20 cellular contexts compared by ENCODE assay signal in the genomic region with DNA sequence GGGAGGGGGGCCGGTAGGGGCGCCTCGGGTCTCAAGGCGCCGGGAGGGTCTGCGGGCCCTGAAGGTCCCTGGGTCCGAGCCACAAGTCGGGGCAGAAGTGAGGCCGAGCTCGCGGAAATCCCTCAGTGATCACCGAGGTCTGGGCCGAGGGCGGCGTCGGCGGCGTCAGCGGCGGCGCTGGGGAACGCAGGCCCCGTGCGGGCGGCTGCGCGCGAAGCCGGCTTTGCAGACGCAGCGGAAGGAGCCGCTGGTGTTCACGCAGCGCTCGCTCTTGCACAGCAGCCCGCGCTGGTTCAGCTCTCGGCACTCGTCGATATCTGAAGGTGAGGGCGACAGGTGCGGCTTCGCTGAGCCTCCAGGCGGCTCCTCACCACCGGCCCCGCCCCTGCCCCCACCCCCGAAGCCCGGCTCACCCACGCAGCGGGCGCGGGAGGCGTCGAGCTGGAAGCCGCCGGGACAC. TPM values are rescaled to one million over a fixed set of nuclear protein-coding genes. Genes with fewer than 3 reads are reported as not detected.
DNase-seq lines count a peak whose midpoint lies in the region; ATAC-seq, FAIRE-seq and TF ChIP-seq lines count a peak whose summit lies in the region.
"Had no signal": no experiment of that assay in that cellular context is flagged by ENCODE, and none has a peak within 500 bp of the region (broad histone marks: within the 10 kb centered on the region; RNA-seq: fewer than 3 reads in every experiment).

No MANE protein-coding gene starts in this region.

- H3K27me3 Mint-ChIP-seq in H9 (ENCODE audit: low read depth) (peaks cover 36% of the 10 kb centered on the region), natural killer cell (ENCODE audit: low read depth in 2 of 2) (no peaks in the 10 kb centered on the region)
- H3K27me3 Mint-ChIP-seq: activated CD8-positive, alpha-beta memory T cell treated with anti-CD3 and anti-CD28 coated beads, Interleukin-2, amount 10 ng/mL, durations not matched to agents 7 days and 5 days; activated naive CD4-positive, alpha-beta T cell treated with anti-CD3 and anti-CD28 coated beads, Interleukin-2, amount 10 ng/mL, durations not matched to agents 7 days and 5 days; CD4-positive, CD25-positive, alpha-beta regulatory T cell; stimulated activated naive B cell treated with anti-CD40 and anti-IgM and Interleukin-4, amounts not matched to agents 10 μg/mL and 1 μg/mL and 100 μg/mL, for 72 hours had no signal

- intact Hi-C loops in GM12878 (cut with micrococcal nuclease; ENCODE audit: unreplicated experiment) (no loop called here), natural killer cell (cut with micrococcal nuclease) (no loop called here)

- no peak overlapping the region for H2BK5ac ChIP-seq in H9 (ENCODE audit: insufficient read length, low read length)

- no peak overlapping the region for H3K18ac ChIP-seq in H9 (ENCODE audit: insufficient read length, low read depth, low read length)

- H4K8ac ChIP-seq in H9 (replicated peaks; ENCODE audit: insufficient read length, low read depth, low read length), result no peak overlapping the region

- H3K36me3 Mint-ChIP-seq in H9 (ENCODE audit: insufficient read depth in 1 of 3, low read depth in 3 of 3) (peaks cover 0 to 29% (median 23%) of the 10 kb centered on the region in 3 experiments), natural killer cell (no peaks in the 10 kb centered on the region)
- H3K36me3 Mint-ChIP-seq: CD4-positive, CD25-positive, alpha-beta regulatory T cell had no signal

- no peak for TF ChIP-seq EP300 in GM12878 (IDR thresholded peaks at IDR 0.05; ENCODE audit: borderline replicate concordance in 1 of 2, control insufficient read depth in 1 of 2, low read depth in 2 of 2, low read length in 2 of 2)

- TF ChIP-seq POLR2A in GM12878 (IDR thresholded peaks at IDR 0.05; ENCODE audit: low read depth, low read length), result 0 out of 2 replicates have a peak, but pooled peaks have one; percentile 29
- no peak for TF ChIP-seq POLR2A in GM12891 (IDR thresholded peaks at IDR 0.05; ENCODE audit: low read depth, low read length)

- H3K9ac ChIP-seq in H9 (ENCODE audit: extremely low read depth, insufficient read length, low read length) (no peak overlapping the region), GM12878 (ENCODE audit: control insufficient read depth, insufficient read depth, low read length) (no peak overlapping the region), smooth muscle cell (ENCODE audit: low read depth) (no peak overlapping the region)
- H3K9ac ChIP-seq: parathyroid adenoma had no signal

- CTCF ChIA-PET in GM12878 (lab: Yijun Ruan, JAX), result no interaction called here

- H3K9me3 ChIP-seq in H9 (ENCODE audit: control insufficient read depth, low read depth, low read length), result no peaks in the 10 kb centered on the region
- H3K9me3 ChIP-seq in GM12878 (replicated peaks; ENCODE audit: control insufficient read depth, insufficient read depth, low read length), result no peaks in the 10 kb centered on the region
- H3K9me3 ChIP-seq in iPS-18c (ENCODE audit: control insufficient read depth, insufficient read depth, low read length), result peaks cover 2% of the 10 kb centered on the region
- no peaks in the 10 kb centered on the region for H3K9me3 ChIP-seq in smooth muscle cell (replicated peaks; ENCODE audit: low read depth)
- H3K9me3 ChIP-seq: HAP-1, heart right ventricle had no signal

- H3T11ph ChIP-seq in H9 (ENCODE audit: low read length), result no peak overlapping the region

- ATAC-seq in GM12878 (no peak), natural killer cell (no peak)
- ATAC-seq: activated CD8-positive, alpha-beta memory T cell treated with anti-CD3 and anti-CD28 coated beads, Interleukin-2, amount 10 ng/mL, durations not matched to agents 7 days and 5 days; SK-N-SH treated with all-trans-retinoic acid at 6 μM for 48 hours had no signal

- no peak overlapping the region for H2BK20ac ChIP-seq in H9 (ENCODE audit: low read depth, low read length, poor library complexity, severe bottlenecking)

- no peak overlapping the region for H3K23ac ChIP-seq in H9 (ENCODE audit: insufficient read length, low read depth, low read length)

- H3K27me3 ChIP-seq in H9 (ENCODE audit: insufficient read depth, low read length) (no peaks in the 10 kb centered on the region), GM12878 (replicated peaks in 1 of 2; ENCODE audit: control insufficient read depth in 2 of 2, insufficient read depth in 2 of 2, low read length in 1 of 2) (no peaks in the 10 kb centered on the region), smooth muscle cell (ENCODE audit: low read depth) (no peaks in the 10 kb centered on the region)
- H3K27me3 ChIP-seq: heart right ventricle had no signal

- RAD21 ChIA-PET in GM12878 (lab: Charles Lee; ENCODE audit: unreplicated experiment), result no interaction called here

- FAIRE-seq in GM12878 (lab: Jason Lieb, UNC) (no peak), GM12891 (lab: Jason Lieb, UNC) (no peak)
- FAIRE-seq: endometrium, GM18507 had no signal

- H3K27ac Mint-ChIP-seq in H9 (no peak overlapping the region), natural killer cell (no peak overlapping the region)
- H3K27ac Mint-ChIP-seq: activated CD8-positive, alpha-beta memory T cell treated with anti-CD3 and anti-CD28 coated beads, Interleukin-2, amount 10 ng/mL, durations not matched to agents 7 days and 5 days had no signal

- H3K27ac ChIP-seq in H9 (ENCODE audit: insufficient read length, low read depth, low read length), result no peak overlapping the region
- no peak overlapping the region for H3K27ac ChIP-seq in GM12878 (ENCODE audit: control insufficient read depth, insufficient read depth)
- H3K27ac ChIP-seq in smooth muscle cell (ENCODE audit: low read depth), result no peak overlapping the region

- H3K23me2 ChIP-seq in H9 (ENCODE audit: insufficient read length, low read depth, low read length, poor library complexity, severe bottlenecking), result peaks cover 13% of the 10 kb centered on the region

- no peak overlapping the region for H4K5ac ChIP-seq in H9 (ENCODE audit: insufficient read length, low read depth, low read length)

- peak overlapping the region; percentile 54 to 82; a peak in 4 of 5 replicates for H3K4me3 Mint-ChIP-seq in H9
- no peak overlapping the region for H3K4me3 Mint-ChIP-seq in natural killer cell
- H3K4me3 Mint-ChIP-seq: activated CD8-positive, alpha-beta memory T cell treated with anti-CD3 and anti-CD28 coated beads, Interleukin-2, amount 10 ng/mL, durations not matched to agents 7 days and 5 days had no signal

- H3K56ac ChIP-seq in H9 (ENCODE audit: insufficient read length, low read depth, low read length), result no peak overlapping the region

- no peak overlapping the region for H3K4me3 ChIP-seq in GM12878
- peak overlapping the region; percentile 54 for H3K4me3 ChIP-seq in iPS-18c (ENCODE audit: insufficient read depth, low read depth, low read length)
- H3K4me3 ChIP-seq in smooth muscle cell, result peak overlapping the region; percentile 51
- H3K4me3 ChIP-seq: HAP-1 had no signal

- H3K79me2 ChIP-seq in H9 (ENCODE audit: insufficient read depth, low read length) (no peaks in the 10 kb centered on the region), GM12878 (ENCODE audit: control insufficient read depth, insufficient read depth, low read length) (no peaks in the 10 kb centered on the region), smooth muscle cell (ENCODE audit: low read depth) (no peaks in the 10 kb centered on the region)
- H3K79me2 ChIP-seq: parathyroid adenoma had no signal

- H4K20me1 ChIP-seq in H9 (ENCODE audit: control insufficient read depth, insufficient read depth, insufficient read length) (peaks cover 2% of the 10 kb centered on the region), GM12878 (ENCODE audit: control insufficient read depth, insufficient read depth) (no peaks in the 10 kb centered on the region), smooth muscle cell (ENCODE audit: low read depth) (peaks cover 59% of the 10 kb centered on the region)

- no peak overlapping the region for H2BK12ac ChIP-seq in H9 (ENCODE audit: insufficient read length, low read depth, low read length)

- no peak overlapping the region for H4K91ac ChIP-seq in H9 (ENCODE audit: insufficient read length, low read depth, low read length)

- peak overlapping the region; percentile 73 for H3K4me2 ChIP-seq in H9 (ENCODE audit: insufficient read depth, insufficient read length, low read length)
- H3K4me2 ChIP-seq in GM12878 (ENCODE audit: control insufficient read depth, insufficient read depth), result no peak overlapping the region
- peak overlapping the region; percentile 83 for H3K4me2 ChIP-seq in smooth muscle cell

- H3K4me1 ChIP-seq in H9 (ENCODE audit: insufficient read depth, low read length), result no peaks in the 10 kb centered on the region
- peaks cover 6% of the 10 kb centered on the region for H3K4me1 ChIP-seq in GM12878 (ENCODE audit: control insufficient read depth, insufficient read depth, low read length)
- peaks cover 11% of the 10 kb centered on the region for H3K4me1 ChIP-seq in smooth muscle cell (ENCODE audit: low read depth)
- H3K4me1 ChIP-seq: HAP-1, parathyroid adenoma had no signal

- BruUV-seq in GM12878 (replicated peaks; lab: Mats Ljungman, UMichigan), result no TSS peak

- no peak overlapping the region for H2BK15ac ChIP-seq in H9 (ENCODE audit: low read depth, low read length)

- H3K36me3 ChIP-seq in GM12878 (ENCODE audit: control insufficient read depth in 2 of 2, insufficient read depth in 2 of 2, low read length in 1 of 2) (peaks cover 5% of the 10 kb centered on the region in 2 experiments; a peak in 3 of 4 replicates), smooth muscle cell (ENCODE audit: low read depth) (no peaks in the 10 kb centered on the region)

- in situ Hi-C loops in GM12878 (cut with MboI) (no loop called here), KBM-7 (cut with MboI; ENCODE audit: low pct_unique_long_range_greater_than_20kb, low sequenced_read_pairs) (no loop called here)

- H2AFZ ChIP-seq in H9 (ENCODE audit: low read length), result no peak overlapping the region
- H2AFZ ChIP-seq in GM12878 (ENCODE audit: control insufficient read depth, low read depth, low read length), result no peak overlapping the region
- H2AFZ ChIP-seq in smooth muscle cell (ENCODE audit: low read depth), result no peak overlapping the region
- H2AFZ ChIP-seq: parathyroid adenoma had no signal

- no peaks in the 10 kb centered on the region for H3K9me3 Mint-ChIP-seq in H9
- no peaks in the 10 kb centered on the region for H3K9me3 Mint-ChIP-seq in natural killer cell
- H3K9me3 Mint-ChIP-seq: activated naive CD4-positive, alpha-beta T cell treated with anti-CD3 and anti-CD28 coated beads, Interleukin-2, amount 10 ng/mL, durations not matched to agents 7 days and 5 days; CD4-positive, CD25-positive, alpha-beta regulatory T cell; stimulated activated naive B cell treated with anti-CD40 and anti-IgM and Interleukin-4, amounts not matched to agents 10 μg/mL and 1 μg/mL and 100 μg/mL, for 72 hours had no signal

- no peak overlapping the region for H2AK5ac ChIP-seq in H9 (ENCODE audit: insufficient read length, low read length)

- H3K4ac ChIP-seq in H9 (ENCODE audit: low read depth, low read length), result no peak overlapping the region

- no peak for TF ChIP-seq CTCF in H9 (conservative IDR thresholded peaks at IDR 0.05)
- no peak for TF ChIP-seq CTCF in GM12878 (IDR thresholded peaks at IDR 0.05 in 2 of 3, conservative IDR thresholded peaks at IDR 0.05 in 1 of 3; ENCODE audit: control insufficient read depth in 2 of 3, extremely low read depth in 1 of 3, insufficient read depth in 1 of 3, low read depth in 3 of 3, low read length in 3 of 3)
- no peak for TF ChIP-seq CTCF in smooth muscle cell (IDR thresholded peaks at IDR 0.05; ENCODE audit: borderline replicate concordance, insufficient read depth, poor library complexity, severe bottlenecking)
- TF ChIP-seq CTCF in natural killer cell (IDR thresholded peaks at IDR 0.05), result no peak

- POLR2A ChIA-PET in GM12878 (lab: Charles Lee), result no interaction called here

- no peaks in the 10 kb centered on the region for H3K79me1 ChIP-seq in H9 (ENCODE audit: insufficient read depth, low read depth, low read length, poor library complexity, severe bottlenecking)

- no peak for TF ChIP-seq RAD21 in GM12878 (IDR thresholded peaks at IDR 0.05; ENCODE audit: insufficient read depth, low read depth, low read length)

- no CpG with 5 or more reads among the region's 56 CpGs for WGBS in H9 (ENCODE audit: extremely low coverage, insufficient read length, low lambda C conversion rate)
- 100% methylated on average over 24 of the region's 56 CpGs for WGBS in GM12878 (ENCODE audit: insufficient coverage, insufficient replicate concordance, low lambda C conversion rate, missing lambda C conversion rate)
- WGBS in smooth muscle cell (ENCODE audit: low lambda C conversion rate), result 15% methylated on average over 41 of the region's 56 CpGs

- SMC1A ChIA-PET in GM12878 (lab: Charles Lee; ENCODE audit: uncharacterized antibody, unreplicated experiment), result interaction anchor here (2.1 kb wide), 1 partner anchor 13 kb away, joined by 7 read pairs; a partner anchor contains a TSS

- DNase-seq in H9 (peak; percentile 71), GM12878 (ENCODE audit: low read depth, low spot score) (no peak), smooth muscle cell (lab: John Stamatoyannopoulos, UW; ENCODE audit: unreplicated experiment) (no peak), AG20443 (ENCODE audit: low spot score) (no peak), natural killer cell (no peak), GM12891 (ENCODE audit: insufficient read length, low spot score) (no peak), KBM-7 (no peak)
- DNase-seq: activated naive CD4-positive, alpha-beta T cell treated with anti-CD3 and anti-CD28 coated beads, Interleukin-2, amount 10 ng/mL, durations not matched to agents 7 days and 5 days; CD4-positive, CD25-positive, alpha-beta regulatory T cell; GDM1; heart right ventricle; NCI-H2107; stimulated activated naive B cell treated with anti-CD40 and anti-IgM and Interleukin-4, amounts not matched to agents 10 μg/mL and 1 μg/mL and 100 μg/mL, for 72 hours had no signal

- H3K14ac ChIP-seq in H9 (ENCODE audit: insufficient read depth, low read length), result no peak overlapping the region

- H2BK120ac ChIP-seq in H9 (ENCODE audit: low read depth, low read length, poor library complexity, severe bottlenecking), result no peak overlapping the region

- peaks cover 24% of the 10 kb centered on the region for H3F3A ChIP-seq in smooth muscle cell (ENCODE audit: low read depth)

- H3K4me1 Mint-ChIP-seq in H9 (peaks cover 2 to 9% of the 10 kb centered on the region in 2 experiments; a peak in 3 of 4 replicates), natural killer cell (peaks cover 11 to 24% of the 10 kb centered on the region in 2 donors)

RNA-seq across cellular contexts. Expression of a gene that starts 14.1 kb away (rescaled TPM):
- total RNA-seq in H9 (2021) (54.7 and 56.0 TPM in 2 replicates), GM12878 (2014; rRNA removed) (75.1 and 82.7 TPM in 2 replicates), GM12878 (2014; rRNA removed; fragmentation: Illumina TruSeq; extraction: Trizol) (25.9 and 29.3 TPM in 2 replicates), GM12878 (2021) (66.7 and 67.8 TPM in 2 replicates), smooth muscle cell (66.6 and 90.8 TPM in 2 replicates), natural killer cell (10 to 100 TPM; 61.7 to 79.9 (median 71.3) TPM)
- 28.9 and 34.4 TPM in 2 replicates for total RNA-seq in GM12878 (2013; cell fraction: nucleolus; rRNA removed)
- 16.4 TPM for polyA plus RNA-seq in GM12878 (2011; ENCODE audit: low read depth)
- polyA plus RNA-seq in GM12878 (2011; rRNA removed) (17.8 and 43.1 TPM in 2 replicates), GM12878 (2014; fragmentation: Illumina TruSeq; extraction: Trizol) (6.9 and 32.5 TPM in 2 replicates), GM12878 (2014; fragmentation: Nextera tagmentation; extraction: Ambion mirVana) (1 to 10 TPM in 1 of 2 experiments, under 1 TPM in 1; 0.80 to 6.3 TPM), GM12878 (2014; rRNA removed) (68.0 and 74.6 TPM in 2 replicates), GM12878 (2016; fragmentation: Nextera tagmentation; extraction: Ambion mirVana) (10 to 100 TPM; 59.2 to 65.4 TPM), smooth muscle cell (108 and 123 TPM in 2 replicates)
- polyA plus RNA-seq in GM12878 (2011; cell fraction: cytosol; rRNA removed), result 88.7 and 112 TPM in 2 replicates
- polyA plus RNA-seq in GM12878 (2011; cell fraction: nucleus; rRNA removed), result 114 and 150 TPM in 2 replicates
- polyA plus RNA-seq in GM12878 (2012), result 35.1 and 36.8 TPM in 2 replicates
- polyA minus RNA-seq in GM12878 (2011; rRNA and poly(A)+ RNA removed), result 43.5 and 70.6 TPM in 2 replicates
- 23.4 and 34.6 TPM in 2 replicates for polyA minus RNA-seq in GM12878 (2011; cell fraction: cytosol; rRNA and poly(A)+ RNA removed)
- polyA minus RNA-seq in GM12878 (2011; cell fraction: nucleus; rRNA and poly(A)+ RNA removed), result 16.7 and 26.3 TPM in 2 replicates
- 33.4 TPM for polyA plus RNA-seq in GM12891 (2012; ENCODE audit: low read depth, missing spikeins)

RNA-seq across cellular contexts. Expression of a gene that starts 19.2 kb away (rescaled TPM):
- 10.6 and 12.1 TPM in 2 replicates for total RNA-seq in H9 (2021)
- 8.6 and 11.6 TPM in 2 replicates for total RNA-seq in GM12878 (2013; cell fraction: nucleolus; rRNA removed)
- total RNA-seq in GM12878 (2014; rRNA removed), result 8.5 and 9.0 TPM in 2 replicates
- total RNA-seq in GM12878 (2014; rRNA removed; fragmentation: Illumina TruSeq; extraction: Trizol), result 1.2 and 2.2 TPM in 2 replicates
- 8.0 and 9.0 TPM in 2 replicates for total RNA-seq in GM12878 (2021)
- 12.8 TPM for polyA plus RNA-seq in GM12878 (2011; ENCODE audit: low read depth)
- 3.1 and 7.0 TPM in 2 replicates for polyA plus RNA-seq in GM12878 (2011; rRNA removed)
- polyA plus RNA-seq in GM12878 (2011; cell fraction: cytosol; rRNA removed), result 14.4 and 24.0 TPM in 2 replicates
- 47.3 and 52.7 TPM in 2 replicates for polyA plus RNA-seq in GM12878 (2011; cell fraction: nucleus; rRNA removed)
- 15.6 and 16.4 TPM in 2 replicates for polyA plus RNA-seq in GM12878 (2012)
- polyA plus RNA-seq in GM12878 (2014; fragmentation: Illumina TruSeq; extraction: Trizol), result 1.00 and 2.3 TPM in 2 replicates
- not detected for polyA plus RNA-seq in GM12878 (2014; fragmentation: Nextera tagmentation; extraction: Ambion mirVana)
- 12.2 and 14.7 TPM in 2 replicates for polyA plus RNA-seq in GM12878 (2014; rRNA removed)
- 1 to 10 TPM; 4.0 to 5.5 TPM for polyA plus RNA-seq in GM12878 (2016; fragmentation: Nextera tagmentation; extraction: Ambion mirVana)
- polyA minus RNA-seq in GM12878 (2011; rRNA and poly(A)+ RNA removed), result 3.8 and 4.7 TPM in 2 replicates
- polyA minus RNA-seq in GM12878 (2011; cell fraction: cytosol; rRNA and poly(A)+ RNA removed), result 5.6 and 6.7 TPM in 2 replicates
- 6.6 and 12.8 TPM in 2 replicates for polyA minus RNA-seq in GM12878 (2011; cell fraction: nucleus; rRNA and poly(A)+ RNA removed)
- total RNA-seq in smooth muscle cell, result 33.6 TPM in 2 replicates
- 46.4 and 53.9 TPM in 2 replicates for polyA plus RNA-seq in smooth muscle cell
- 100 to 1,000 TPM; 121 to 155 (median 140) TPM for total RNA-seq in natural killer cell
- polyA plus RNA-seq in GM12891 (2012; ENCODE audit: low read depth, missing spikeins), result 14.6 TPM

RNA-seq across cellular contexts. Expression of a gene that starts 31.3 kb away (rescaled TPM):
- total RNA-seq in H9 (2021) (43.7 and 45.8 TPM in 2 replicates), GM12878 (2014; rRNA removed) (71.3 and 77.0 TPM in 2 replicates), GM12878 (2014; rRNA removed; fragmentation: Illumina TruSeq; extraction: Trizol) (20.0 and 24.8 TPM in 2 replicates), GM12878 (2021) (62.0 and 63.3 TPM in 2 replicates), smooth muscle cell (45.9 and 55.5 TPM in 2 replicates), natural killer cell (10 to 100 TPM; 40.9 to 64.1 (median 60.0) TPM)
- total RNA-seq in GM12878 (2013; cell fraction: nucleolus; rRNA removed), result 31.8 and 42.8 TPM in 2 replicates
- polyA plus RNA-seq in GM12878 (2011; ENCODE audit: low read depth), result 35.6 TPM
- polyA plus RNA-seq in GM12878 (2011; rRNA removed) (13.4 and 32.2 TPM in 2 replicates), GM12878 (2014; fragmentation: Illumina TruSeq; extraction: Trizol) (1.2 and 7.9 TPM in 2 replicates), GM12878 (2014; fragmentation: Nextera tagmentation; extraction: Ambion mirVana) (10 to 100 TPM; 14.8 to 48.7 TPM), GM12878 (2014; rRNA removed) (74.8 and 79.0 TPM in 2 replicates), GM12878 (2016; fragmentation: Nextera tagmentation; extraction: Ambion mirVana) (100 to 1,000 TPM; 107 to 111 TPM), smooth muscle cell (105 and 108 TPM in 2 replicates)
- 60.6 and 85.4 TPM in 2 replicates for polyA plus RNA-seq in GM12878 (2011; cell fraction: cytosol; rRNA removed)
- 70.4 and 75.4 TPM in 2 replicates for polyA plus RNA-seq in GM12878 (2011; cell fraction: nucleus; rRNA removed)
- 43.7 and 53.4 TPM in 2 replicates for polyA plus RNA-seq in GM12878 (2012)
- 5.0 and 12.2 TPM in 2 replicates for polyA minus RNA-seq in GM12878 (2011; rRNA and poly(A)+ RNA removed)
- 5.8 and 6.9 TPM in 2 replicates for polyA minus RNA-seq in GM12878 (2011; cell fraction: cytosol; rRNA and poly(A)+ RNA removed)
- 32.3 and 48.6 TPM in 2 replicates for polyA minus RNA-seq in GM12878 (2011; cell fraction: nucleus; rRNA and poly(A)+ RNA removed)
- polyA plus RNA-seq in GM12891 (2012; ENCODE audit: low read depth, missing spikeins), result 48.7 TPM

RNA-seq across cellular contexts. Expression of a gene that starts 33.4 kb away (rescaled TPM):
- total RNA-seq in H9 (2021), result 20.0 and 21.7 TPM in 2 replicates
- 6.1 and 7.8 TPM in 2 replicates for total RNA-seq in GM12878 (2013; cell fraction: nucleolus; rRNA removed)
- 26.2 and 32.0 TPM in 2 replicates for total RNA-seq in GM12878 (2014; rRNA removed)
- 7.2 and 10.4 TPM in 2 replicates for total RNA-seq in GM12878 (2014; rRNA removed; fragmentation: Illumina TruSeq; extraction: Trizol)
- total RNA-seq in GM12878 (2021), result 28.5 and 29.6 TPM in 2 replicates
- 4.4 TPM for polyA plus RNA-seq in GM12878 (2011; ENCODE audit: low read depth)
- polyA plus RNA-seq in GM12878 (2011; rRNA removed), result 3.6 and 8.0 TPM in 2 replicates
- polyA plus RNA-seq in GM12878 (2011; cell fraction: cytosol; rRNA removed), result 16.4 and 28.8 TPM in 2 replicates
- polyA plus RNA-seq in GM12878 (2011; cell fraction: nucleus; rRNA removed), result 29.2 and 30.4 TPM in 2 replicates
- 11.8 and 13.3 TPM in 2 replicates for polyA plus RNA-seq in GM12878 (2012)
- polyA plus RNA-seq in GM12878 (2014; fragmentation: Illumina TruSeq; extraction: Trizol), result 0.74 and 9.1 TPM in 2 replicates
- polyA plus RNA-seq in GM12878 (2014; fragmentation: Nextera tagmentation; extraction: Ambion mirVana), result 1 to 10 TPM in 1 of 2 experiments, under 1 TPM in 1; 0.34 to 2.2 TPM
- 36.7 and 50.7 TPM in 2 replicates for polyA plus RNA-seq in GM12878 (2014; rRNA removed)
- 10 to 100 TPM in 1 of 2 experiments, 1 to 10 TPM in 1; 2.8 to 26.6 TPM for polyA plus RNA-seq in GM12878 (2016; fragmentation: Nextera tagmentation; extraction: Ambion mirVana)
- polyA minus RNA-seq in GM12878 (2011; rRNA and poly(A)+ RNA removed), result 4.4 and 9.6 TPM in 2 replicates
- polyA minus RNA-seq in GM12878 (2011; cell fraction: cytosol; rRNA and poly(A)+ RNA removed), result 4.0 and 5.7 TPM in 2 replicates
- 16.1 and 24.5 TPM in 2 replicates for polyA minus RNA-seq in GM12878 (2011; cell fraction: nucleus; rRNA and poly(A)+ RNA removed)
- 51.4 and 63.9 TPM in 2 replicates for total RNA-seq in smooth muscle cell
- polyA plus RNA-seq in smooth muscle cell, result 174 TPM in 2 replicates
- 10 to 100 TPM; 41.4 to 52.4 (median 44.6) TPM for total RNA-seq in natural killer cell
- 18.3 TPM for polyA plus RNA-seq in GM12891 (2012; ENCODE audit: low read depth, missing spikeins)

RNA-seq across cellular contexts. Expression of a gene that starts 36.9 kb away (rescaled TPM):
- total RNA-seq in H9 (2021) (13.8 and 14.5 TPM in 2 replicates), GM12878 (2014; rRNA removed) (63.3 and 74.6 TPM in 2 replicates), GM12878 (2014; rRNA removed; fragmentation: Illumina TruSeq; extraction: Trizol) (32.9 and 37.1 TPM in 2 replicates), GM12878 (2021) (90.7 and 92.7 TPM in 2 replicates), smooth muscle cell (5.1 and 14.0 TPM in 2 replicates), natural killer cell (100 to 1,000 TPM; 129 to 137 (median 135) TPM)
- 101 and 114 TPM in 2 replicates for total RNA-seq in GM12878 (2013; cell fraction: nucleolus; rRNA removed)
- polyA plus RNA-seq in GM12878 (2011; ENCODE audit: low read depth), result 22.5 TPM
- polyA plus RNA-seq in GM12878 (2011; rRNA removed) (21.5 and 28.4 TPM in 2 replicates), GM12878 (2014; fragmentation: Illumina TruSeq; extraction: Trizol) (34.3 and 39.8 TPM in 2 replicates), GM12878 (2014; fragmentation: Nextera tagmentation; extraction: Ambion mirVana) (under 1 TPM; 0.06 to 0.09 TPM), GM12878 (2014; rRNA removed) (99.4 and 117 TPM in 2 replicates), GM12878 (2016; fragmentation: Nextera tagmentation; extraction: Ambion mirVana) (10 to 100 TPM; 15.5 to 18.9 TPM), smooth muscle cell (28.4 and 29.5 TPM in 2 replicates)
- 37.0 and 59.7 TPM in 2 replicates for polyA plus RNA-seq in GM12878 (2011; cell fraction: cytosol; rRNA removed)
- polyA plus RNA-seq in GM12878 (2011; cell fraction: nucleus; rRNA removed), result 195 and 323 TPM in 2 replicates
- polyA plus RNA-seq in GM12878 (2012), result 52.1 and 68.8 TPM in 2 replicates
- polyA minus RNA-seq in GM12878 (2011; rRNA and poly(A)+ RNA removed), result 22.7 and 40.4 TPM in 2 replicates
- polyA minus RNA-seq in GM12878 (2011; cell fraction: cytosol; rRNA and poly(A)+ RNA removed), result 33.2 and 33.8 TPM in 2 replicates
- polyA minus RNA-seq in GM12878 (2011; cell fraction: nucleus; rRNA and poly(A)+ RNA removed), result 24.8 and 46.7 TPM in 2 replicates
- 36.3 TPM for polyA plus RNA-seq in GM12891 (2012; ENCODE audit: low read depth, missing spikeins)
